Comparison of ENCODE assay signal across 17 cellular contexts in genomic region chr6:121890307-121890910, GRCh38.
DNase-seq lines count a peak whose midpoint lies in the region; ATAC-seq and TF ChIP-seq lines count a peak whose summit lies in the region.
"Had no signal": no experiment of that assay in that cellular context is flagged by ENCODE, and none has a peak within 500 bp of the region (broad histone marks: within the 10 kb centered on the region; RNA-seq: fewer than 3 reads in every experiment).

No MANE protein-coding gene starts in this region.

- H4K91ac ChIP-seq in neuronal stem cell (ENCODE audit: low read depth, low read length, poor library complexity), result no peak overlapping the region

- H3K36me3 ChIP-seq in HCT116 (ENCODE audit: control insufficient read depth in 1 of 2, insufficient read depth in 2 of 2, low read length in 2 of 2) (no peaks in the 10 kb centered on the region), neuronal stem cell (replicated peaks in 1 of 2; ENCODE audit: control insufficient read depth in 2 of 2, insufficient read depth in 2 of 2, low read length in 2 of 2) (no peaks in the 10 kb centered on the region)
- H3K36me3 ChIP-seq: SJCRH30 had no signal

- no peak for TF ChIP-seq RAD21 in HCT116 (IDR thresholded peaks at IDR 0.05; ENCODE audit: low read depth)

- intact Hi-C loops in HCT116 (cut with micrococcal nuclease), result no loop called here

- H3K4me1 ChIP-seq in HCT116 (ENCODE audit: control insufficient read depth in 1 of 2, insufficient read depth in 2 of 2, low read length in 2 of 2) (no peaks in the 10 kb centered on the region), neuronal stem cell (ENCODE audit: control insufficient read depth in 2 of 2, insufficient read depth in 1 of 2, low read depth in 1 of 2, low read length in 2 of 2) (peaks cover 0 to 2% of the 10 kb centered on the region in 2 donors)
- H3K4me1 ChIP-seq: SJCRH30 had no signal

- H3K4me2 ChIP-seq in HCT116 (ENCODE audit: low read length), result no peak overlapping the region
- H3K4me2 ChIP-seq in neuronal stem cell (ENCODE audit: insufficient read depth, low read length, poor library complexity, severe bottlenecking), result no peak overlapping the region

- no peak overlapping the region for H2BK12ac ChIP-seq in neuronal stem cell (ENCODE audit: low read length)

- H3K4me3 ChIP-seq in HCT116 (replicated peaks in 1 of 2; ENCODE audit: low read depth in 1 of 2, low read length in 2 of 2) (no peak overlapping the region), neuronal stem cell (ENCODE audit: low read length in 2 of 2) (no peak overlapping the region)
- H3K4me3 ChIP-seq: SJCRH30 had no signal

- no peak for ATAC-seq in HCT116
- ATAC-seq in stimulated activated naive B cell treated with anti-CD40 and anti-IgM and Interleukin-4, amounts not matched to agents 10 μg/mL and 1 μg/mL and 100 μg/mL, for 72 hours (replicated peaks), result no peak
- no peak for ATAC-seq in GM18511 (IDR thresholded peaks at IDR 0.05; ENCODE audit: unreplicated experiment)
- ATAC-seq: activated CD4-positive, alpha-beta T cell treated with anti-CD3 and anti-CD28 coated beads for 36 hours had no signal

- H2BK5ac ChIP-seq in neuronal stem cell (ENCODE audit: low read length), result no peak overlapping the region

- no peak overlapping the region for H3K27ac ChIP-seq in HCT116 (ENCODE audit: low read depth, low read length)
- no peak overlapping the region for H3K27ac ChIP-seq in neuronal stem cell (replicated peaks; ENCODE audit: low read length)
- H3K27ac ChIP-seq: SJCRH30 had no signal

- H2BK15ac ChIP-seq in neuronal stem cell (ENCODE audit: low read length), result no peak overlapping the region

- no peaks in the 10 kb centered on the region for H3K9me3 ChIP-seq in HCT116 (ENCODE audit: control insufficient read depth in 1 of 2, insufficient read depth in 1 of 2, low read depth in 1 of 2, low read length in 2 of 2)
- H3K9me3 ChIP-seq in neuronal stem cell (replicated peaks in 1 of 2; ENCODE audit: control insufficient read depth in 2 of 2, insufficient read depth in 1 of 2, low read depth in 1 of 2, low read length in 2 of 2), result peaks cover 0 to 3% of the 10 kb centered on the region in 2 donors
- H3K9me3 ChIP-seq: SJCRH30 had no signal

- H3K4ac ChIP-seq in neuronal stem cell (ENCODE audit: low read length), result no peak overlapping the region

- CTCF ChIA-PET in HCT116 (lab: Charles Lee), result no interaction called here

- H3K9me3 Mint-ChIP-seq in endothelial cell (ENCODE audit: unreplicated experiment), result no peaks in the 10 kb centered on the region
- H3K9me3 Mint-ChIP-seq in stimulated activated naive B cell treated with anti-CD40 and anti-IgM and Interleukin-4, amounts not matched to agents 10 μg/mL and 1 μg/mL and 100 μg/mL, for 72 hours, result no peaks in the 10 kb centered on the region
- H3K9me3 Mint-ChIP-seq: activated T-helper 2 cell treated with anti-CD3 and anti-CD28 coated beads, Interferon-gamma antibody, Interleukin-2, Interleukin-4, amounts not matched to agents 10 μg/mL and 5 μg/mL and 100 μg/mL, durations not matched to agents 14 hours and 24 hours and 36 hours had no signal

- no peaks in the 10 kb centered on the region for H3K79me1 ChIP-seq in neuronal stem cell (ENCODE audit: low read depth, low read length)

- H3K9me2 ChIP-seq in HCT116 (ENCODE audit: insufficient read depth), result no peaks in the 10 kb centered on the region

- POLR2A ChIA-PET in HCT116 (lab: Charles Lee), result no interaction called here

- DNase-seq in HCT116 (ENCODE audit: low read depth, low spot score) (no peak), NCI-H69 (lab: John Stamatoyannopoulos, UW) (peak; percentile 85), endothelial cell (ENCODE audit: low spot score) (no peak), neuronal stem cell (ENCODE audit: low spot score) (no peak)
- no peak for DNase-seq in stimulated activated naive B cell treated with anti-CD40 and anti-IgM and Interleukin-4, amounts not matched to agents 10 μg/mL and 1 μg/mL and 100 μg/mL, for 72 hours
- DNase-seq in stimulated activated naive CD4-positive, alpha-beta T cell (lab: John Stamatoyannopoulos, UW), result no peak
- DNase-seq: activated CD4-positive, alpha-beta T cell treated with anti-CD3 and anti-CD28 coated beads for 36 hours; AML-193; EL; naive B cell; NCI-H187; NCI-H446 treated with DMSO at 0.1 percent for 48 hours; SJCRH30; T-helper 9 cell had no signal

- H2AK5ac ChIP-seq in neuronal stem cell (ENCODE audit: low read depth, low read length), result no peak overlapping the region

- BruUV-seq in HCT116 (replicated peaks; lab: Mats Ljungman, UMichigan), result no TSS peak

- RAD21 ChIA-PET in HCT116 (lab: Charles Lee; ENCODE audit: low non-redundant PET in 1 of 2, low total read pairs in 2 of 2, uncharacterized antibody in 2 of 2, unreplicated experiment in 2 of 2), result no interaction called here

- TF ChIP-seq CTCF in HCT116 (IDR thresholded peaks at IDR 0.05 in 2 of 3, conservative IDR thresholded peaks at IDR 0.05 in 1 of 3; ENCODE audit: borderline replicate concordance in 1 of 3, insufficient read depth in 1 of 3, low read depth in 2 of 3, low read length in 2 of 3) (no peak), endothelial cell (IDR thresholded peaks at IDR 0.05; ENCODE audit: unreplicated experiment) (no peak)

- no peaks in the 10 kb centered on the region for H4K20me1 ChIP-seq in HCT116 (ENCODE audit: insufficient read depth)

- H3K36me3 Mint-ChIP-seq in endothelial cell (ENCODE audit: low read depth, unreplicated experiment), result no peaks in the 10 kb centered on the region
- H3K36me3 Mint-ChIP-seq in stimulated activated naive B cell treated with anti-CD40 and anti-IgM and Interleukin-4, amounts not matched to agents 10 μg/mL and 1 μg/mL and 100 μg/mL, for 72 hours, result no peaks in the 10 kb centered on the region
- H3K36me3 Mint-ChIP-seq: naive B cell had no signal

- peak overlapping the region; percentile 88 for H3K27ac Mint-ChIP-seq in endothelial cell (ENCODE audit: unreplicated experiment)
- H3K27ac Mint-ChIP-seq in stimulated activated naive B cell treated with anti-CD40 and anti-IgM and Interleukin-4, amounts not matched to agents 10 μg/mL and 1 μg/mL and 100 μg/mL, for 72 hours, result no peak overlapping the region
- H3K27ac Mint-ChIP-seq: activated CD4-positive, alpha-beta T cell treated with anti-CD3 and anti-CD28 coated beads for 36 hours; activated T-helper 2 cell treated with anti-CD3 and anti-CD28 coated beads, Interferon-gamma antibody, Interleukin-2, Interleukin-4, amounts not matched to agents 10 μg/mL and 5 μg/mL and 100 μg/mL, durations not matched to agents 14 hours and 24 hours and 36 hours; dendritic cell treated with granulocyte-macrophage colony-stimulating factor and Interleukin-4, amounts not matched to agents 40 ng/mL and 50 ng/mL, for 4 days; naive B cell had no signal

- H3K18ac ChIP-seq in neuronal stem cell (ENCODE audit: low read length), result no peak overlapping the region

- H3K23ac ChIP-seq in neuronal stem cell (ENCODE audit: low read depth, low read length, poor library complexity), result no peak overlapping the region

- peaks cover 15% of the 10 kb centered on the region for H3K4me1 Mint-ChIP-seq in endothelial cell (ENCODE audit: unreplicated experiment)
- H3K4me1 Mint-ChIP-seq in stimulated activated naive B cell treated with anti-CD40 and anti-IgM and Interleukin-4, amounts not matched to agents 10 μg/mL and 1 μg/mL and 100 μg/mL, for 72 hours, result no peaks in the 10 kb centered on the region
- H3K4me1 Mint-ChIP-seq: activated CD4-positive, alpha-beta T cell treated with anti-CD3 and anti-CD28 coated beads for 36 hours; naive B cell had no signal

- no peaks in the 10 kb centered on the region for H3K27me3 ChIP-seq in HCT116 (ENCODE audit: insufficient read depth, low read length)
- H3K27me3 ChIP-seq in neuronal stem cell (ENCODE audit: control insufficient read depth in 3 of 3, insufficient read depth in 3 of 3, low read depth in 1 of 3, low read length in 3 of 3), result no peaks in the 10 kb centered on the region
- H3K27me3 ChIP-seq: SJCRH30 had no signal

- H2BK120ac ChIP-seq in neuronal stem cell (ENCODE audit: low read depth, low read length), result no peak overlapping the region

- WGBS in neuronal stem cell (ENCODE audit: extremely low coverage in 2 of 2, insufficient read length in 2 of 2, insufficient replicate concordance in 1 of 2), 2 donors, result no CpG with 5 or more reads among the region's 2 CpGs

- H2AFZ ChIP-seq in HCT116 (ENCODE audit: low read depth, low read length, poor library complexity, severe bottlenecking) (peak overlapping the region; percentile 63), neuronal stem cell (ENCODE audit: low read length) (peak overlapping the region; percentile 77)

- H3K4me3 Mint-ChIP-seq in endothelial cell (ENCODE audit: unreplicated experiment), result no peak overlapping the region
- H3K4me3 Mint-ChIP-seq in stimulated activated naive B cell treated with anti-CD40 and anti-IgM and Interleukin-4, amounts not matched to agents 10 μg/mL and 1 μg/mL and 100 μg/mL, for 72 hours, result no peak overlapping the region
- H3K4me3 Mint-ChIP-seq: activated CD4-positive, alpha-beta T cell treated with anti-CD3 and anti-CD28 coated beads for 36 hours; dendritic cell treated with granulocyte-macrophage colony-stimulating factor and Interleukin-4, amounts not matched to agents 40 ng/mL and 50 ng/mL, for 4 days; naive B cell had no signal

- H4K8ac ChIP-seq in neuronal stem cell (ENCODE audit: low read depth, low read length), result no peak overlapping the region

- H3K14ac ChIP-seq in neuronal stem cell (ENCODE audit: low read length), result no peak overlapping the region

- H3K9ac ChIP-seq in HCT116 (ENCODE audit: low read length) (no peak overlapping the region), neuronal stem cell (ENCODE audit: low read depth, low read length, poor library complexity) (no peak overlapping the region)

- no peak for TF ChIP-seq POLR2A in HCT116 (IDR thresholded peaks at IDR 0.05; ENCODE audit: borderline replicate concordance, extremely low read depth, insufficient read depth, insufficient read length)

- H3K79me2 ChIP-seq in HCT116 (ENCODE audit: insufficient read depth, low read length), result no peaks in the 10 kb centered on the region

- H3K27me3 Mint-ChIP-seq in endothelial cell (ENCODE audit: unreplicated experiment), result peaks cover 1% of the 10 kb centered on the region
- no peaks in the 10 kb centered on the region for H3K27me3 Mint-ChIP-seq in stimulated activated naive B cell treated with anti-CD40 and anti-IgM and Interleukin-4, amounts not matched to agents 10 μg/mL and 1 μg/mL and 100 μg/mL, for 72 hours
- H3K27me3 Mint-ChIP-seq: activated CD4-positive, alpha-beta T cell treated with anti-CD3 and anti-CD28 coated beads for 36 hours; dendritic cell treated with granulocyte-macrophage colony-stimulating factor and Interleukin-4, amounts not matched to agents 40 ng/mL and 50 ng/mL, for 4 days; naive B cell had no signal
